Comparison of ENCODE assay signal across 8 cellular contexts in genomic region chr1:93345633-93346471, GRCh38. TPM values are rescaled to one million over a fixed set of nuclear protein-coding genes. Genes with fewer than 3 reads are reported as not detected.
DNase-seq lines count a peak whose midpoint lies in the region; ATAC-seq and TF ChIP-seq lines count a peak whose summit lies in the region.

Gene DR1 (plus strand): TSS chr1:93345907. CDS start chr1:93346646, 739 bp downstream.

- TF ChIP-seq EP300 in Ishikawa (IDR thresholded peaks at IDR 0.05; ENCODE audit: borderline replicate concordance): no peak

- ATAC-seq in GM21576 (IDR thresholded peaks at IDR 0.05; ENCODE audit: unreplicated experiment): peak; percentile 70

- TF ChIP-seq RAD21 in Ishikawa (IDR thresholded peaks at IDR 0.05; ENCODE audit: low read depth): peak; percentile 20; the same call in 1 of the 2 replicates

- H3K4me3 ChIP-seq in epithelial cell of proximal tubule (ENCODE audit: low read depth, low read length): peak within 1 kb of the TSS; percentile 79

- TF ChIP-seq CTCF in epithelial cell of proximal tubule (conservative IDR thresholded peaks at IDR 0.05; ENCODE audit: low read depth, low read length): no peak

- DNase-seq in DMS153 treated with DMSO at 0.1 percent for 48 hours (lab: John Stamatoyannopoulos, UW; ENCODE audit: unreplicated experiment): peak; percentile 79
- peak; percentile 50 for DNase-seq in OCI-M2 (lab: John Stamatoyannopoulos, UW; ENCODE audit: unreplicated experiment)
- peak; percentile 91 for DNase-seq in activated T-cell treated with anti-CD3 and anti-CD28 coated beads, Interleukin-2, amount 50 U/mL, for 1 hour
- no peak for DNase-seq in epithelial cell of proximal tubule (ENCODE audit: low read depth)
- DNase-seq in mucosa of gallbladder (ENCODE audit: low spot score): peak; percentile 94
- peak; percentile 88 for DNase-seq in stimulated activated CD8-positive, alpha-beta memory T cell treated with anti-CD3 and anti-CD28 coated beads, Interleukin-4, amount 100 ng/mL, for 24 hours (ENCODE audit: low read depth)

TF ChIP-seq in Ishikawa, 13 proteins besides CTCF, POLR2A, EP300 and RAD21:
- TF ChIP-seq NFIC (IDR thresholded peaks at IDR 0.05): peak; percentile 74; the same call in 1 of the 2 replicates
- TF ChIP-seq YY1 (IDR thresholded peaks at IDR 0.05; ENCODE audit: low read depth): peak; percentile 81; the same call in 1 of the 2 replicates
- no peak for TF ChIP-seq ZBTB7A (IDR thresholded peaks at IDR 0.05; ENCODE audit: low read depth)
- TF ChIP-seq TAF1 (IDR thresholded peaks at IDR 0.05; ENCODE audit: low read depth): peak; percentile 96
- no peak for TF ChIP-seq CREB1 (IDR thresholded peaks at IDR 0.05; ENCODE audit: low read depth)
- TF ChIP-seq, protein P1, sequence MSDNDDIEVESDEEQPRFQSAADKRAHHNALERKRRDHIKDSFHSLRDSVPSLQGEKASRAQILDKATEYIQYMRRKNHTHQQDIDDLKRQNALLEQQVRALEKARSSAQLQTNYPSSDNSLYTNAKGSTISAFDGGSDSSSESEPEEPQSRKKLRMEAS (IDR thresholded peaks at IDR 0.05): peak; percentile 97
- no peak for TF ChIP-seq CEBPB (IDR thresholded peaks at IDR 0.05)
- peak; percentile 48 for TF ChIP-seq TEAD4 (IDR thresholded peaks at IDR 0.05)
- no peak for TF ChIP-seq USF1 (IDR thresholded peaks at IDR 0.05)
- TF ChIP-seq EGR1 (IDR thresholded peaks at IDR 0.05): peak; percentile 51; the same call in 1 of the 2 replicates
- no peak; the same call in 1 of the 2 replicates for TF ChIP-seq FOXM1 (IDR thresholded peaks at IDR 0.05; ENCODE audit: borderline replicate concordance, low read depth)
- TF ChIP-seq, protein P2, sequence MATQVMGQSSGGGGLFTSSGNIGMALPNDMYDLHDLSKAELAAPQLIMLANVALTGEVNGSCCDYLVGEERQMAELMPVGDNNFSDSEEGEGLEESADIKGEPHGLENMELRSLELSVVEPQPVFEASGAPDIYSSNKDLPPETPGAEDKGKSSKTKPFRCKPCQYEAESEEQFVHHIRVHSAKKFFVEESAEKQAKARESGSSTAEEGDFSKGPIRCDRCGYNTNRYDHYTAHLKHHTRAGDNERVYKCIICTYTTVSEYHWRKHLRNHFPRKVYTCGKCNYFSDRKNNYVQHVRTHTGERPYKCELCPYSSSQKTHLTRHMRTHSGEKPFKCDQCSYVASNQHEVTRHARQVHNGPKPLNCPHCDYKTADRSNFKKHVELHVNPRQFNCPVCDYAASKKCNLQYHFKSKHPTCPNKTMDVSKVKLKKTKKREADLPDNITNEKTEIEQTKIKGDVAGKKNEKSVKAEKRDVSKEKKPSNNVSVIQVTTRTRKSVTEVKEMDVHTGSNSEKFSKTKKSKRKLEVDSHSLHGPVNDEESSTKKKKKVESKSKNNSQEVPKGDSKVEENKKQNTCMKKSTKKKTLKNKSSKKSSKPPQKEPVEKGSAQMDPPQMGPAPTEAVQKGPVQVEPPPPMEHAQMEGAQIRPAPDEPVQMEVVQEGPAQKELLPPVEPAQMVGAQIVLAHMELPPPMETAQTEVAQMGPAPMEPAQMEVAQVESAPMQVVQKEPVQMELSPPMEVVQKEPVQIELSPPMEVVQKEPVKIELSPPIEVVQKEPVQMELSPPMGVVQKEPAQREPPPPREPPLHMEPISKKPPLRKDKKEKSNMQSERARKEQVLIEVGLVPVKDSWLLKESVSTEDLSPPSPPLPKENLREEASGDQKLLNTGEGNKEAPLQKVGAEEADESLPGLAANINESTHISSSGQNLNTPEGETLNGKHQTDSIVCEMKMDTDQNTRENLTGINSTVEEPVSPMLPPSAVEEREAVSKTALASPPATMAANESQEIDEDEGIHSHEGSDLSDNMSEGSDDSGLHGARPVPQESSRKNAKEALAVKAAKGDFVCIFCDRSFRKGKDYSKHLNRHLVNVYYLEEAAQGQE (IDR thresholded peaks at IDR 0.05; ENCODE audit: low read depth): no peak
- TF ChIP-seq TCF12 (IDR thresholded peaks at IDR 0.05; ENCODE audit: low read depth): peak; percentile 66

RNA-seq across cellular contexts. Expression of gene DR1, which starts in this region (rescaled TPM):
- total RNA-seq in epithelial cell of proximal tubule: 34.9 and 45.7 TPM in 2 replicates
- total RNA-seq in mucosa of gallbladder: 58.1 TPM
